Comparison of ENCODE assay signal across 18 cellular contexts in the genomic region with DNA sequence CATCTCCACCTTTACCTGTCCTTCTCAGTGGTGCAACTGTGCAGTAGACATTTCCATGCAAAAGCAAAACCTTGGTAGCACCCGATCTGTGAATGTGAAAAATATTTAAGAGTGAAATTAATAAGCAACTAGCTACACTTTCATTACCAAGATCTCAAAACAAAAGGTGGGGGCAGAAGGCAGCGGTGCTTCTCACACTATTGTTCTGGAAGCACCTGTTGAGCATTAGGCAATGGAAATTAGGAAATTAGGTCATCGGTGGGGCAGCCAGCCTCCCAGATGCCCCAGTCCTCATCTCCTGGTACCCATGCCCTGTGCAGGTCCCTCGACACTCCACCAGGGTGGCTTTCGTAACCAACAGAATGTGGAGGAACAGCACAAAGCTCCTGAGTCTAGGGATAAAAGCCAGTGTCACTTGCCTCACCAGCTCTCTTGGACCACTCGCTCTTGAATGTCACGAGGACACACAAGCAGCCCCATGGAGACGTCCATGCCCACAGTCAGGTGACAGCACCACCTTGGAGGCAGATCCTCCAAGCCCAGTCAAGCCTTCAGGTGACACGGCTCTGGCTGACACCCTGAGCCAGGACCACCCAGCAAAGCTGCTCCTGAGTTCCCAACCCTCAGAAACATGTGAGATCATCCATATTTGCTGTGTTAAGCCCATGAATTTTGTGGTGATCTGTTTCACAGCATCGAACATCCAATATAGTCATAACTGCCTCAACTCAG. TPM values are rescaled to one million over a fixed set of nuclear protein-coding genes. Genes with fewer than 3 reads are reported as not detected.
A peak's percentile ranks its signal among the peaks of the same experiment; 100 is the strongest.
DNase-seq lines count a peak whose midpoint lies in the region; ATAC-seq and TF ChIP-seq lines count a peak whose summit lies in the region.
"Had no signal": no experiment of that assay in that cellular context is flagged by ENCODE, and none has a peak within 500 bp of the region (broad histone marks: within the 10 kb centered on the region; RNA-seq: fewer than 3 reads in every experiment).

No MANE protein-coding gene starts in this region.

- peak overlapping the region; percentile 46; the same call in 1 of the 2 replicates for H3K27ac ChIP-seq in 22Rv1
- peak overlapping the region; percentile 69 for H3K27ac ChIP-seq in A673 (ENCODE audit: low read depth, low read length, poor library complexity, severe bottlenecking)

- TF ChIP-seq CTCF in 22Rv1 (IDR thresholded peaks at IDR 0.05) (no peak), A673 (conservative IDR thresholded peaks at IDR 0.05; ENCODE audit: low read depth, low read length) (no peak), neural crest cell (conservative IDR thresholded peaks at IDR 0.05) (no peak)

- H3K9me3 Mint-ChIP-seq in neural crest cell, result no peaks in the 10 kb centered on the region
- H3K9me3 Mint-ChIP-seq: CD8-positive, alpha-beta memory T cell; H9 had no signal

- no peaks in the 10 kb centered on the region for H3K27me3 ChIP-seq in A673 (replicated peaks; ENCODE audit: insufficient read depth, low read depth, low read length, poor library complexity)
- H3K27me3 ChIP-seq: BE2C, MG63 had no signal

- H3K4me1 Mint-ChIP-seq in T-helper 17 cell (peaks cover 31% of the 10 kb centered on the region), neural crest cell (peaks cover 27% of the 10 kb centered on the region)

- intact Hi-C loops in A673 (cut with micrococcal nuclease; ENCODE audit: unreplicated experiment), result loop anchor here (2.0 kb wide), 1 partner anchor 571 kb away; no protein-coding TSS in a partner anchor

- peak; percentile 46 for DNase-seq in A673 (ENCODE audit: low spot score)
- DNase-seq in T-helper 17 cell, result no peak
- no peak for DNase-seq in neural crest cell (ENCODE audit: low read depth, low spot score)
- DNase-seq in SW 1271 (lab: John Stamatoyannopoulos, UW), result no peak
- no peak for DNase-seq in NCI-H1436 (lab: John Stamatoyannopoulos, UW)
- DNase-seq in OCI-M2 (lab: John Stamatoyannopoulos, UW; ENCODE audit: unreplicated experiment), result no peak
- DNase-seq: BE2C; CD8-positive, alpha-beta memory T cell; GDM1; H9; MG63; NCI-H1092 treated with DMSO at 0.1 percent for 48 hours; NCI-H187; NCI-H446; NCI-H69; SHP77 treated with DMSO at 0.1 percent for 48 hours had no signal

- no TSS peak for BruUV-seq in A673 (replicated peaks; lab: Mats Ljungman, UMichigan)

- peaks cover 35% of the 10 kb centered on the region for H3K36me3 ChIP-seq in A673 (ENCODE audit: insufficient read depth, low read length, poor library complexity, severe bottlenecking)

- POLR2A ChIA-PET in A673 (lab: Charles Lee; ENCODE audit: low non-redundant PET), result no interaction called here

- H3K27me3 Mint-ChIP-seq in T-helper 17 cell (no peaks in the 10 kb centered on the region), neural crest cell (ENCODE audit: low read depth) (no peaks in the 10 kb centered on the region)
- H3K27me3 Mint-ChIP-seq: CD8-positive, alpha-beta memory T cell had no signal

- no peak for ATAC-seq in T-helper 17 cell
- ATAC-seq: GM12878 had no signal

- peaks cover 62% of the 10 kb centered on the region for H3K4me1 ChIP-seq in A673 (ENCODE audit: insufficient read depth, low read length, poor library complexity, severe bottlenecking)

- H3K9me3 ChIP-seq in A673 (ENCODE audit: low read depth, low read length, poor library complexity, severe bottlenecking), result no peaks in the 10 kb centered on the region
- no peaks in the 10 kb centered on the region for H3K9me3 ChIP-seq in T-helper 17 cell (ENCODE audit: control insufficient read depth, low read length, poor library complexity, severe bottlenecking)
- H3K9me3 ChIP-seq: BE2C, MG63 had no signal

- H3K36me3 Mint-ChIP-seq in T-helper 17 cell (ENCODE audit: low read depth), result peaks cover 2% of the 10 kb centered on the region
- H3K36me3 Mint-ChIP-seq in neural crest cell (ENCODE audit: low read depth), result no peaks in the 10 kb centered on the region

- H3K27ac Mint-ChIP-seq in T-helper 17 cell, result peak overlapping the region; percentile 43
- no peak overlapping the region for H3K27ac Mint-ChIP-seq in neural crest cell (ENCODE audit: unreplicated experiment)
- H3K27ac Mint-ChIP-seq: H9 had no signal

- CTCF ChIA-PET in A673 (lab: Charles Lee), result interaction anchor here (0.6 to 3.9 kb wide), 5 partner anchors 16 to 571 kb away, joined by 3 to 27 read pairs (median 4); no protein-coding TSS in a partner anchor

- no peak overlapping the region for H3K4me3 ChIP-seq in A673 (ENCODE audit: low read depth, low read length, poor library complexity, severe bottlenecking)
- H3K4me3 ChIP-seq: GM12878, MG63 had no signal

- H3K4me3 Mint-ChIP-seq in T-helper 17 cell, result no peak overlapping the region
- H3K4me3 Mint-ChIP-seq in neural crest cell, result peak overlapping the region; percentile 65
- H3K4me3 Mint-ChIP-seq: H9 had no signal

RNA-seq across cellular contexts. Expression of a gene that starts 3.3 kb away (rescaled TPM):
- total RNA-seq in A673 (2021) (52.8 and 56.0 TPM in 2 replicates), T-helper 17 cell (10 to 100 TPM; 33.4 to 43.2 TPM), neural crest cell (24.7 and 26.6 TPM in 2 replicates)

RNA-seq across cellular contexts. Expression of a gene that starts 30.9 kb away (rescaled TPM):
- total RNA-seq in A673 (2021) (2,517 and 2,519 TPM in 2 replicates), T-helper 17 cell (1 to 10 TPM; 1.1 to 3.9 TPM), neural crest cell (344 and 350 TPM in 2 replicates)

RNA-seq across cellular contexts. Expression of a gene that starts 31.9 kb away (rescaled TPM):
- total RNA-seq in A673 (2021) (0.69 TPM in 1 of 2 replicates, not detected in the other), T-helper 17 cell (not detected), neural crest cell (0.21 and 0.34 TPM in 2 replicates)
- total RNA-seq: CD8-positive, alpha-beta memory T cell had no signal

Comparison
In these comparisons a context has a peak if more than half of its experiments do, and no peak if none do; other contexts are left out.
1. RNA of a gene that starts 30.9 kb away (total RNA-seq): 2,517 to 2,519 TPM in A673 and 344 to 350 TPM in neural crest cell; 1.1 to 3.9 TPM in T-helper 17 cell; every median in the first group is over 10 times any median in the second.